Comparison of ENCODE assay signal across 1 cellular context in genomic region chr1:217164403-217164802, GRCh38.
TF ChIP-seq lines count a peak whose summit lies in the region.

No MANE protein-coding gene starts in this region.

TF ChIP-seq in HepG2, 621 proteins besides CTCF, POLR2A, EP300 and RAD21 (continued from another document):
- peak; percentile 74 to 86; a peak in 3 of 4 replicates for TF ChIP-seq MAFK (conservative IDR thresholded peaks at IDR 0.05 in 1 of 2, IDR thresholded peaks at IDR 0.05 in 1 of 2; ENCODE audit: low read length in 2 of 2)
- no peak for TF ChIP-seq KDM5B (CRISPR knock-in tag; IDR thresholded peaks at IDR 0.05; ENCODE audit: borderline replicate concordance)
- TF ChIP-seq ZNF563 (CRISPR knock-in tag; IDR thresholded peaks at IDR 0.05), result no peak
- no peak for TF ChIP-seq DMAP1 (CRISPR knock-in tag; IDR thresholded peaks at IDR 0.05)
- TF ChIP-seq MAFF (IDR thresholded peaks at IDR 0.05; ENCODE audit: low read depth, low read length), result peak; percentile 74
- no peak for TF ChIP-seq ZNF773 (CRISPR knock-in tag; IDR thresholded peaks at IDR 0.05; ENCODE audit: borderline replicate concordance)
